13 cellular contexts compared by ENCODE assay signal in genomic region chr7:67462781-67463191, GRCh38.
DNase-seq lines count a peak whose midpoint lies in the region; ATAC-seq and TF ChIP-seq lines count a peak whose summit lies in the region.
"Had no signal": no experiment of that assay in that cellular context is flagged by ENCODE, and none has a peak within 500 bp of the region (broad histone marks: within the 10 kb centered on the region; RNA-seq: fewer than 3 reads in every experiment).

No MANE protein-coding gene starts in this region.

- no peak overlapping the region for H3K27ac Mint-ChIP-seq in neural crest cell (ENCODE audit: unreplicated experiment)
- no peak overlapping the region for H3K27ac Mint-ChIP-seq in activated T-helper 1 cell treated with anti-CD3 and anti-CD28 coated beads, Interleukin-12 subunit alpha, Interleukin-12 subunit beta, Interleukin-2, Interleukin-4 antibody, amounts not matched to agents 30 ng/mL and 10 ng/mL and 1 ng/mL, durations not matched to agents 14 hours and 24 hours and 36 hours
- H3K27ac Mint-ChIP-seq: naive thymus-derived CD8-positive, alpha-beta T cell had no signal

- ATAC-seq in HG03521 (IDR thresholded peaks at IDR 0.05; ENCODE audit: unreplicated experiment) (no peak), GM21367 (IDR thresholded peaks at IDR 0.05; ENCODE audit: unreplicated experiment) (no peak)
- ATAC-seq: naive thymus-derived CD8-positive, alpha-beta T cell had no signal

- H3K4me3 ChIP-seq in esophagus muscularis mucosa = no peak overlapping the region

- H3K36me3 Mint-ChIP-seq in neural crest cell (ENCODE audit: low read depth) = peaks cover 8% of the 10 kb centered on the region
- no peaks in the 10 kb centered on the region for H3K36me3 Mint-ChIP-seq in activated T-helper 1 cell treated with anti-CD3 and anti-CD28 coated beads, Interleukin-12 subunit alpha, Interleukin-12 subunit beta, Interleukin-2, Interleukin-4 antibody, amounts not matched to agents 30 ng/mL and 10 ng/mL and 1 ng/mL, durations not matched to agents 14 hours and 24 hours and 36 hours (ENCODE audit: low read depth)
- H3K36me3 Mint-ChIP-seq: naive thymus-derived CD8-positive, alpha-beta T cell had no signal

- H3K27ac ChIP-seq in esophagus muscularis mucosa (replicated peaks in 1 of 4) = peak overlapping the region; percentile 6 to 65 (median 49)

- TF ChIP-seq CTCF in esophagus muscularis mucosa (IDR thresholded peaks at IDR 0.05) (no peak), neural crest cell (conservative IDR thresholded peaks at IDR 0.05) (no peak)

- TF ChIP-seq POLR2A in esophagus muscularis mucosa (IDR thresholded peaks at IDR 0.05; ENCODE audit: low read depth) = no peak

- peaks cover 4% of the 10 kb centered on the region for H3K9me3 Mint-ChIP-seq in neural crest cell
- peaks cover 9% of the 10 kb centered on the region for H3K9me3 Mint-ChIP-seq in activated T-helper 1 cell treated with anti-CD3 and anti-CD28 coated beads, Interleukin-12 subunit alpha, Interleukin-12 subunit beta, Interleukin-2, Interleukin-4 antibody, amounts not matched to agents 30 ng/mL and 10 ng/mL and 1 ng/mL, durations not matched to agents 14 hours and 24 hours and 36 hours

- H3K4me3 Mint-ChIP-seq in neural crest cell = no peak overlapping the region
- no peak overlapping the region for H3K4me3 Mint-ChIP-seq in activated T-helper 1 cell treated with anti-CD3 and anti-CD28 coated beads, Interleukin-12 subunit alpha, Interleukin-12 subunit beta, Interleukin-2, Interleukin-4 antibody, amounts not matched to agents 30 ng/mL and 10 ng/mL and 1 ng/mL, durations not matched to agents 14 hours and 24 hours and 36 hours
- H3K4me3 Mint-ChIP-seq: naive thymus-derived CD8-positive, alpha-beta T cell had no signal

- peaks cover 6% of the 10 kb centered on the region for H3K27me3 Mint-ChIP-seq in neural crest cell (ENCODE audit: low read depth)
- H3K27me3 Mint-ChIP-seq in activated T-helper 1 cell treated with anti-CD3 and anti-CD28 coated beads, Interleukin-12 subunit alpha, Interleukin-12 subunit beta, Interleukin-2, Interleukin-4 antibody, amounts not matched to agents 30 ng/mL and 10 ng/mL and 1 ng/mL, durations not matched to agents 14 hours and 24 hours and 36 hours (ENCODE audit: insufficient read depth) = no peaks in the 10 kb centered on the region

- no peak for TF ChIP-seq EP300 in esophagus muscularis mucosa (IDR thresholded peaks at IDR 0.05)

- H3K4me1 Mint-ChIP-seq in neural crest cell = peaks cover 16% of the 10 kb centered on the region
- H3K4me1 Mint-ChIP-seq in activated T-helper 1 cell treated with anti-CD3 and anti-CD28 coated beads, Interleukin-12 subunit alpha, Interleukin-12 subunit beta, Interleukin-2, Interleukin-4 antibody, amounts not matched to agents 30 ng/mL and 10 ng/mL and 1 ng/mL, durations not matched to agents 14 hours and 24 hours and 36 hours (ENCODE audit: low read depth) = no peaks in the 10 kb centered on the region
- H3K4me1 Mint-ChIP-seq: naive thymus-derived CD8-positive, alpha-beta T cell had no signal

- H3K9me3 ChIP-seq in esophagus muscularis mucosa = no peaks in the 10 kb centered on the region

- H3K27me3 ChIP-seq in esophagus muscularis mucosa = no peaks in the 10 kb centered on the region

- intact Hi-C loops in esophagus muscularis mucosa (cut with DNase I) = no loop called here
- intact Hi-C loops in activated T-helper 1 cell treated with anti-CD3 and anti-CD28 coated beads, Interleukin-12 subunit alpha, Interleukin-12 subunit beta, Interleukin-2, Interleukin-4 antibody, amounts not matched to agents 30 ng/mL and 10 ng/mL and 1 ng/mL, durations not matched to agents 14 hours and 24 hours and 36 hours (cut with micrococcal nuclease) = no loop called here

- H3K4me1 ChIP-seq in esophagus muscularis mucosa = peaks cover 5 to 25% (median 22%) of the 10 kb centered on the region in 4 donors

- H3K36me3 ChIP-seq in esophagus muscularis mucosa = no peaks in the 10 kb centered on the region

- 26% methylated on average over 9 of the region's 9 CpGs for WGBS in esophagus muscularis mucosa

- DNase-seq in AG08395 (ENCODE audit: low spot score) = peak; percentile 10
- peak; percentile 69 to 89 for DNase-seq in NCI-H446 (lab: John Stamatoyannopoulos, UW)
- DNase-seq in esophagus muscularis mucosa (ENCODE audit: extremely low spot score) = no peak
- DNase-seq in neural crest cell (ENCODE audit: low read depth, low spot score) = peak; percentile 1
- DNase-seq in NCI-H345 treated with DMSO at 0.1 percent for 48 hours (lab: John Stamatoyannopoulos, UW; ENCODE audit: unreplicated experiment) = no peak
- no peak for DNase-seq in activated T-helper 1 cell treated with anti-CD3 and anti-CD28 coated beads, Interleukin-12 subunit alpha, Interleukin-12 subunit beta, Interleukin-2, Interleukin-4 antibody, amounts not matched to agents 30 ng/mL and 10 ng/mL and 1 ng/mL, durations not matched to agents 14 hours and 24 hours and 36 hours (ENCODE audit: low spot score)
- DNase-seq: activated CD4-positive, alpha-beta T cell treated with anti-CD3 and anti-CD28 coated beads, Interleukin-2, amount 50 U/mL, for 1 hour; activated effector memory CD4-positive, alpha-beta T cell treated with Interleukin-2 at 50 U/mL for 16 hours; erythroblast; naive thymus-derived CD8-positive, alpha-beta T cell; NCI-H1436 had no signal

Comparison
In these comparisons a context has a peak if more than half of its experiments do, and no peak if none do; other contexts are left out.
1. DNase-seq: peak in AG08395 (single experiment), NCI-H446 (2 of 2) and neural crest cell (single experiment); none in esophagus muscularis mucosa (single experiment), NCI-H345 treated with DMSO at 0.1 percent for 48 hours (single experiment) and activated T-helper 1 cell treated with anti-CD3 and anti-CD28 coated beads, Interleukin-12 subunit alpha, Interleukin-12 subunit beta, Interleukin-2, Interleukin-4 antibody, amounts not matched to agents 30 ng/mL and 10 ng/mL and 1 ng/mL, durations not matched to agents 14 hours and 24 hours and 36 hours (single experiment).